In the genomic region with DNA sequence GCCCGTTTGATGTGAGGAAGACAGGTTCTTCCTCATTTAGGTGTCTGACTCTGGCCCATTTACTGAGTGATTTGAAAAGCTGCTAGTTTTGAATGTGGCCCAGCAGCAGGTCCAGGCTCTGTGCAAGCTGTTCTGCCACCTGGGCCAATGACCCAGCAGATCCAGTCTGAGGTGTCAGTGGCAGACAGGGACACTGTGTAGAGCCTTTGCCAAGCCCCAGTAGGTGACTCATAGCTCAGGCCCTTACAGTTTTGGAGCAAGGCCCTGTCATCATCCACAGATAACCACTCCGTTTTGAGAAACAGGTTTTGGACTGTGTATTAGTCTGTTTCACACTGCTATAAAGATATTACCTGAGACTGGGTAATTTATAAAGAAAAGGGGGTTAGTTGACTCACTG, we compare ENCODE assay signal across 15 cellular contexts. TPM values are rescaled to one million over a fixed set of nuclear protein-coding genes. Genes with fewer than 3 reads are reported as not detected.
DNase-seq lines count a peak whose midpoint lies in the region; ATAC-seq, FAIRE-seq and TF ChIP-seq lines count a peak whose summit lies in the region.
"Had no signal": no experiment of that assay in that cellular context is flagged by ENCODE, and none has a peak within 500 bp of the region (broad histone marks: within the 10 kb centered on the region; RNA-seq: fewer than 3 reads in every experiment).

No MANE protein-coding gene starts in this region.

- H3K36me3 ChIP-seq in astrocyte (ENCODE audit: insufficient read depth, low read length) (no peaks in the 10 kb centered on the region), trophoblast cell (ENCODE audit: control insufficient read depth in 1 of 2, insufficient read depth in 2 of 2, low read length in 2 of 2) (no peaks in the 10 kb centered on the region)
- H3K36me3 ChIP-seq: colonic mucosa had no signal

- no peak overlapping the region for H3K4me2 ChIP-seq in astrocyte (ENCODE audit: low read length)
- no peak overlapping the region for H3K4me2 ChIP-seq in trophoblast cell (ENCODE audit: low read length)

- no peaks in the 10 kb centered on the region for H3K79me2 ChIP-seq in astrocyte (ENCODE audit: insufficient read depth, low read length)
- H3K79me2 ChIP-seq in trophoblast cell (ENCODE audit: control insufficient read depth, insufficient read depth, low read length, poor library complexity): no peaks in the 10 kb centered on the region

- H3K4me3 Mint-ChIP-seq in astrocyte (ENCODE audit: unreplicated experiment): no peak overlapping the region
- H3K4me3 Mint-ChIP-seq in activated naive CD8-positive, alpha-beta T cell treated with anti-CD3 and anti-CD28 coated beads, Interleukin-2, amount 50 U/mL, for 24 hours: no peak overlapping the region
- H3K4me3 Mint-ChIP-seq: immature natural killer cell, naive B cell had no signal

- no peak overlapping the region for H4K91ac ChIP-seq in trophoblast cell (ENCODE audit: low read depth, low read length)

- no peaks in the 10 kb centered on the region for H3K4me1 Mint-ChIP-seq in astrocyte (ENCODE audit: low read depth, unreplicated experiment)
- no peaks in the 10 kb centered on the region for H3K4me1 Mint-ChIP-seq in activated naive CD8-positive, alpha-beta T cell treated with anti-CD3 and anti-CD28 coated beads, Interleukin-2, amount 50 U/mL, for 24 hours
- H3K4me1 Mint-ChIP-seq: immature natural killer cell, naive B cell had no signal

- no peak overlapping the region for H3K4ac ChIP-seq in trophoblast cell (ENCODE audit: low read depth, low read length)

- H3K14ac ChIP-seq in trophoblast cell (ENCODE audit: low read length): no peak overlapping the region

- peaks cover 35% of the 10 kb centered on the region for H3K27me3 Mint-ChIP-seq in astrocyte (ENCODE audit: low read depth, unreplicated experiment)
- peaks cover 10% of the 10 kb centered on the region for H3K27me3 Mint-ChIP-seq in activated naive CD8-positive, alpha-beta T cell treated with anti-CD3 and anti-CD28 coated beads, Interleukin-2, amount 50 U/mL, for 24 hours

- H3K9me3 Mint-ChIP-seq in astrocyte (ENCODE audit: unreplicated experiment): peaks cover 17% of the 10 kb centered on the region
- peaks cover 5% of the 10 kb centered on the region for H3K9me3 Mint-ChIP-seq in activated naive CD8-positive, alpha-beta T cell treated with anti-CD3 and anti-CD28 coated beads, Interleukin-2, amount 50 U/mL, for 24 hours

- no peak overlapping the region for H3K27ac Mint-ChIP-seq in astrocyte (ENCODE audit: unreplicated experiment)
- no peak overlapping the region for H3K27ac Mint-ChIP-seq in activated naive CD8-positive, alpha-beta T cell treated with anti-CD3 and anti-CD28 coated beads, Interleukin-2, amount 50 U/mL, for 24 hours
- H3K27ac Mint-ChIP-seq: immature natural killer cell had no signal

- peaks cover 4% of the 10 kb centered on the region for H3K9me3 ChIP-seq in astrocyte (ENCODE audit: insufficient read depth, low read depth, low read length)
- H3K9me3 ChIP-seq in trophoblast cell (ENCODE audit: insufficient read depth, low read depth, low read length): peaks cover 27% of the 10 kb centered on the region
- H3K9me3 ChIP-seq: colonic mucosa had no signal

- no peak overlapping the region for H2BK5ac ChIP-seq in trophoblast cell (ENCODE audit: low read depth, low read length, poor library complexity)

- peak; percentile 67 for ATAC-seq in foreskin keratinocyte
- ATAC-seq in activated naive CD8-positive, alpha-beta T cell treated with anti-CD3 and anti-CD28 coated beads, Interleukin-2, amount 50 U/mL, for 24 hours: no peak

- peaks cover 4% of the 10 kb centered on the region for H3K36me3 Mint-ChIP-seq in astrocyte (ENCODE audit: low read depth, unreplicated experiment)
- H3K36me3 Mint-ChIP-seq in activated naive CD8-positive, alpha-beta T cell treated with anti-CD3 and anti-CD28 coated beads, Interleukin-2, amount 50 U/mL, for 24 hours (ENCODE audit: low read depth): no peaks in the 10 kb centered on the region

- WGBS in trophoblast cell (ENCODE audit: extremely low coverage, insufficient coverage, insufficient read length): no CpG with 5 or more reads among the region's 2 CpGs

- TF ChIP-seq CTCF in astrocyte (IDR thresholded peaks at IDR 0.05; ENCODE audit: insufficient read depth, low read depth, low read length) (no peak), foreskin keratinocyte (conservative IDR thresholded peaks at IDR 0.05) (no peak)

- no peaks in the 10 kb centered on the region for H4K20me1 ChIP-seq in astrocyte (ENCODE audit: insufficient read depth, low read length)

- DNase-seq in H54 (ENCODE audit: insufficient read length, low spot score) (peak; percentile 57), astrocyte (ENCODE audit: low read depth) (peak; percentile 40), foreskin keratinocyte (peak; percentile 25 to 44), trophoblast cell (peak; percentile 20 to 49), GM19238 (ENCODE audit: insufficient read length, low spot score) (no peak), medulla oblongata (ENCODE audit: extremely low spot score) (no peak), NCI-H526 treated with DMSO at 0.1 percent for 48 hours (lab: John Stamatoyannopoulos, UW) (no peak)
- no peak for DNase-seq in activated naive CD8-positive, alpha-beta T cell treated with anti-CD3 and anti-CD28 coated beads, Interleukin-2, amount 50 U/mL, for 24 hours
- DNase-seq: activated naive CD4-positive, alpha-beta T cell treated with anti-CD3 and anti-CD28 coated beads, Interleukin-2, amount 50 U/mL, for 16 hours; colonic mucosa; H7; immature natural killer cell; naive B cell; NCI-H1436 treated with DMSO at 0.1 percent for 48 hours had no signal

- H2BK120ac ChIP-seq in trophoblast cell (ENCODE audit: insufficient read depth, low read length, poor library complexity): no peak overlapping the region

- no peak overlapping the region for H4K8ac ChIP-seq in trophoblast cell (ENCODE audit: low read depth, low read length)

- H3K9ac ChIP-seq in astrocyte (ENCODE audit: low read length) (no peak overlapping the region), trophoblast cell (ENCODE audit: low read length) (no peak overlapping the region)

- TF ChIP-seq POLR2A in H54 (IDR thresholded peaks at IDR 0.05; ENCODE audit: low read depth, low read length): no peak

- H3K27me3 ChIP-seq in astrocyte (ENCODE audit: insufficient read depth, low read length) (peaks cover 6% of the 10 kb centered on the region), foreskin keratinocyte (no peaks in the 10 kb centered on the region), trophoblast cell (ENCODE audit: insufficient read depth, low read length) (no peaks in the 10 kb centered on the region)
- H3K27me3 ChIP-seq: colonic mucosa had no signal

- no peak overlapping the region for H3K18ac ChIP-seq in trophoblast cell (ENCODE audit: low read length)

- H3K4me1 ChIP-seq in astrocyte (ENCODE audit: insufficient read depth, low read length) (no peaks in the 10 kb centered on the region), foreskin keratinocyte (no peaks in the 10 kb centered on the region), trophoblast cell (ENCODE audit: control insufficient read depth in 1 of 2, insufficient read depth in 2 of 2, low read length in 2 of 2) (no peaks in the 10 kb centered on the region)
- H3K4me1 ChIP-seq: colonic mucosa had no signal

- H3K79me1 ChIP-seq in trophoblast cell (ENCODE audit: low read length): no peaks in the 10 kb centered on the region

- H2AK5ac ChIP-seq in trophoblast cell (ENCODE audit: low read length): no peak overlapping the region

- no peak overlapping the region for H3K27ac ChIP-seq in astrocyte (ENCODE audit: low read depth, low read length)
- H3K27ac ChIP-seq in foreskin keratinocyte: no peak overlapping the region
- H3K27ac ChIP-seq in trophoblast cell (ENCODE audit: low read depth, low read length): no peak overlapping the region
- H3K27ac ChIP-seq: colonic mucosa had no signal

- H2AFZ ChIP-seq in astrocyte (ENCODE audit: low read depth, low read length) (no peak overlapping the region), trophoblast cell (ENCODE audit: insufficient read depth, low read length, poor library complexity) (no peak overlapping the region)

- no peak overlapping the region for H2BK12ac ChIP-seq in trophoblast cell (ENCODE audit: low read length)

- FAIRE-seq in H54 (lab: Jason Lieb, UNC) (no peak), astrocyte (lab: Jason Lieb, UNC) (no peak)

- H3K23ac ChIP-seq in trophoblast cell (ENCODE audit: low read length): no peak overlapping the region

- H3K4me3 ChIP-seq in astrocyte (ENCODE audit: insufficient read depth, low read depth, low read length) (no peak overlapping the region), trophoblast cell (ENCODE audit: low read depth, low read length) (no peak overlapping the region)
- H3K4me3 ChIP-seq: colonic mucosa had no signal

- H4K12ac ChIP-seq in trophoblast cell (ENCODE audit: low read depth, low read length): no peak overlapping the region

RNA-seq across cellular contexts. Expression of a gene that starts 23.9 kb away (rescaled TPM):
- total RNA-seq in astrocyte: not detected in 2 replicates
- total RNA-seq in foreskin keratinocyte: not detected in 2 replicates
- polyA plus RNA-seq in foreskin keratinocyte: not detected in 2 replicates
- not detected in 2 replicates for polyA plus RNA-seq in trophoblast cell (2013)
- total RNA-seq: H7, NCI-H460 had no signal

RNA-seq across cellular contexts. Expression of a gene that starts 24.0 kb away (rescaled TPM):
- total RNA-seq in astrocyte (not detected in 2 replicates), foreskin keratinocyte (not detected in 2 replicates)
- not detected in 2 replicates for polyA plus RNA-seq in foreskin keratinocyte
- not detected in 2 replicates for polyA plus RNA-seq in trophoblast cell (2013)
- total RNA-seq: H7, NCI-H460 had no signal

RNA-seq across cellular contexts. Expression of a gene that starts 51.4 kb away (rescaled TPM):
- total RNA-seq in astrocyte: 625 and 648 TPM in 2 replicates
- 240 and 248 TPM in 2 replicates for total RNA-seq in foreskin keratinocyte
- polyA plus RNA-seq in foreskin keratinocyte: 454 and 491 TPM in 2 replicates
- 242 and 246 TPM in 2 replicates for polyA plus RNA-seq in trophoblast cell (2013)

RNA-seq across cellular contexts. Expression of a gene that starts 55.3 kb away (rescaled TPM):
- total RNA-seq in astrocyte: not detected in 2 replicates
- 0.21 TPM in 1 of 2 replicates, not detected in the other for total RNA-seq in foreskin keratinocyte
- polyA plus RNA-seq in foreskin keratinocyte: 0.08 and 0.12 TPM in 2 replicates
- polyA plus RNA-seq in trophoblast cell (2013): 0.59 and 0.60 TPM in 2 replicates
- total RNA-seq: NCI-H460 had no signal

Comparison
In these comparisons a context has a peak if more than half of its experiments do, and no peak if none do; other contexts are left out.
1. DNase-seq: peak in H54 (single experiment), astrocyte (single experiment), foreskin keratinocyte (2 of 2) and trophoblast cell (2 of 2); none in activated naive CD8-positive, alpha-beta T cell treated with anti-CD3 and anti-CD28 coated beads, Interleukin-2, amount 50 U/mL, for 24 hours (single experiment), GM19238 (single experiment), medulla oblongata (single experiment) and NCI-H526 treated with DMSO at 0.1 percent for 48 hours (single experiment).